8 cellular contexts compared by ENCODE assay signal in the genomic region with DNA sequence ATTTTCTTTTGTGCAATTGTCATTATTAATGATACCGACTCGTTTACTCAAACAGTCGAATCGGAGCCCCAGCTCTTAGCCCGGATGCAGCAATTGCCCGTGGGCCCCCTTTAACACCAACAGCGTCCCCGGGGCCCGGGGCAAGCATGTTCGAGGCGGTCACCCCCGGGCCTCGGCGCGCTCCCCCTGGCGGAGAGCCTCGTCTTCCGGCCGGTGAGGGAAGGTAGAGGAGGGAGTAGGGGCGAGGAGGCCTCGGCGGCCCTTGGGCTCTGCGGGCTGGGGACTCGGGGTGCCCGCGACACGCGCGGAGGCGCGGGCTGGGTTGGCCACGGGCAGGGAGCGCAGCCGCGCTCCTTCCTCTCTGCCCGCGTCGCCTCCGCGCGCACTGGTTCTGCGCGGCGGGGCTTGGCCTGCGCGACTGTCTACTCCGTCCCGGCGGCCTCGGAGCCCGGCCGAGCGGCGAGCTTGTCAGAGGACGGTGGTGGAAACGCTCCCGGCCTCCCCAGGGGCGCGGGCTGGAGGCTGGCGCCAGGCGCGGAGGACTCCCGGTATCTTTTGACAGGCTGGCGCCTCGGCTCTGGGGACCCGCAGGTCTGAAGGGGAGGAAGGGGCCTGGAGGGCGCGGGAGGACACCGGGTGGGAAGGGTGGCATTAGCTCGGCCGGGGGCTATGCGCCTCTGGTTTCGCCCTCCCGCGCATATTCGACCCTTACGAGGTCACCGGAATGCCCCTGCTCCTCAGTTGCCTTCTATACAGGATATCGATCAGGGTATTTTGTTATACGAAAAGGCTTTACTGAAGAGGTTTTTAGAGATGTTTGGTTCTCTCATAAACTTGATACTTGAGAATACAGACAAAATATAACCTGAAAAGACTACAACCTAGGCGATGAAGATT. TPM values are rescaled to one million over a fixed set of nuclear protein-coding genes. Genes with fewer than 3 reads are reported as not detected.
DNase-seq lines count a peak whose midpoint lies in the region; ATAC-seq and TF ChIP-seq lines count a peak whose summit lies in the region.

No MANE protein-coding gene starts in this region.

- H2AFZ ChIP-seq in OCI-LY3 (ENCODE audit: low read depth, low read length): peak overlapping the region; percentile 89

- no peaks in the 10 kb centered on the region for H4K20me1 ChIP-seq in OCI-LY3 (ENCODE audit: insufficient read depth, low read length)

- H3K27me3 ChIP-seq in OCI-LY3 (ENCODE audit: low read depth, low read length): no peaks in the 10 kb centered on the region

- 0 out of 2 replicates have a peak overlapping the region, but pooled peaks have one; percentile 13 for H3K27ac ChIP-seq in OCI-LY3 (ENCODE audit: low read length)

- H3K36me3 ChIP-seq in OCI-LY3 (replicated peaks; ENCODE audit: low read depth, low read length): peaks cover 3% of the 10 kb centered on the region

- TF ChIP-seq CTCF in OCI-LY3 (IDR thresholded peaks at IDR 0.05; ENCODE audit: low read depth, low read length): peak; percentile 76

- peaks cover 9% of the 10 kb centered on the region for H3K4me1 ChIP-seq in OCI-LY3 (ENCODE audit: low read length)

- peaks cover 13% of the 10 kb centered on the region for H3K79me2 ChIP-seq in OCI-LY3 (ENCODE audit: low read length)

- ATAC-seq in GM19438 (IDR thresholded peaks at IDR 0.05; ENCODE audit: low read depth, unreplicated experiment) (peak; percentile 69), HG03565 (IDR thresholded peaks at IDR 0.05; ENCODE audit: unreplicated experiment) (peak; percentile 71), esophagus mucosa (peak; percentile 81)

- H3K9me3 ChIP-seq in OCI-LY3 (ENCODE audit: insufficient read depth, low read length): no peaks in the 10 kb centered on the region

- peak overlapping the region; percentile 90 for H3K4me3 ChIP-seq in OCI-LY3 (ENCODE audit: low read length)

- H3K4me2 ChIP-seq in OCI-LY3 (ENCODE audit: low read length): peak overlapping the region; percentile 91

- peak; percentile 49 for DNase-seq in CMK (ENCODE audit: low read depth)
- peak; percentile 86 for DNase-seq in activated T-cell treated with anti-CD3 and anti-CD28 coated beads, Interleukin-2, amount 50 U/mL, for 1 hour
- peak; percentile 89 for DNase-seq in myocyte (ENCODE audit: low read depth)
- peak; percentile 72 to 73 for DNase-seq in stimulated activated CD8-positive, alpha-beta memory T cell treated with anti-CD3 and anti-CD28 coated beads, Interleukin-7, amount 100 ng/mL, for 48 hours (ENCODE audit: extremely low read depth in 1 of 2, low read depth in 1 of 2)

- H3K9ac ChIP-seq in OCI-LY3 (ENCODE audit: low read length): peak overlapping the region; percentile 74

RNA-seq across cellular contexts. Expression of gene BIVM, which starts 1.5 kb away (rescaled TPM):
- total RNA-seq in esophagus mucosa (5.5 TPM), myocyte (50.8 and 56.3 TPM in 2 replicates)
- 14.4 TPM for polyA plus RNA-seq in myocyte (2012)

RNA-seq across cellular contexts. Expression of gene POGLUT2, which starts 1.6 kb away (rescaled TPM):
- total RNA-seq in esophagus mucosa (1.8 TPM), myocyte (9.3 and 9.7 TPM in 2 replicates)
- 10.0 TPM for polyA plus RNA-seq in myocyte (2012)

RNA-seq across cellular contexts. Expression of gene TEX30, which starts 26.8 kb away (rescaled TPM):
- total RNA-seq in esophagus mucosa (7.9 TPM), myocyte (11.6 and 17.6 TPM in 2 replicates)
- 3.9 TPM for polyA plus RNA-seq in myocyte (2012)

RNA-seq across cellular contexts. Expression of gene ERCC5, which starts 45.4 kb away (rescaled TPM):
- total RNA-seq in esophagus mucosa: 20.0 TPM
- total RNA-seq in myocyte: 63.0 and 64.9 TPM in 2 replicates
- polyA plus RNA-seq in myocyte (2012): 28.2 TPM

Comparison
In these comparisons a context has a peak if more than half of its experiments do, and no peak if none do; other contexts are left out.
1. Peak in every context shown above with its lines: DNase-seq, ATAC-seq, H3K4me3 ChIP-seq and H3K27ac ChIP-seq.